Comparison of ENCODE assay signal across 27 cellular contexts in genomic region chr17:14482715-14483114, GRCh38.
"Had no signal": no experiment of that assay in that cellular context is flagged by ENCODE, and none has a peak within 500 bp of the region (broad histone marks: within the 10 kb centered on the region; RNA-seq: fewer than 3 reads in every experiment).

No MANE protein-coding gene starts in this region.

- DNase-seq: colonic mucosa; cortex of kidney; dermis blood vessel endothelial cell; effector CD4-positive, alpha-beta T cell; effector CD8-positive, alpha-beta T cell; effector memory CD4-positive, alpha-beta T cell; effector memory CD8-positive, alpha-beta T cell; endodermal cell; erythroblast; esophagus squamous epithelium; foreskin fibroblast; foreskin keratinocyte; foreskin melanocyte; gastrocnemius medialis; glutamatergic neuron; head of caudate nucleus; heart left ventricle; heart right ventricle had no signal

- ATAC-seq: effector memory CD8-positive, alpha-beta T cell; esophagus mucosa; foreskin keratinocyte; gastrocnemius medialis; gastroesophageal sphincter; heart left ventricle; heart right ventricle had no signal

- H3K4me1 ChIP-seq: colonic mucosa, esophagus muscularis mucosa, esophagus squamous epithelium, foreskin keratinocyte, gastrocnemius medialis, gastroesophageal sphincter, heart left ventricle, heart right ventricle had no signal

- H3K27ac ChIP-seq: colonic mucosa, coronary artery, epithelial cell of prostate, esophagus muscularis mucosa, esophagus squamous epithelium, foreskin keratinocyte, gastrocnemius medialis, gastroesophageal sphincter, heart left ventricle, heart right ventricle had no signal

- H3K4me3 ChIP-seq: colonic mucosa, coronary artery, esophagus muscularis mucosa, esophagus squamous epithelium, gastrocnemius medialis, gastroesophageal sphincter, heart left ventricle, heart right ventricle had no signal

- FAIRE-seq: colon, endometrium, endothelial cell of umbilical vein, frontal cortex had no signal

- H3K27me3 ChIP-seq: colonic mucosa, esophagus muscularis mucosa, esophagus squamous epithelium, foreskin keratinocyte, gastrocnemius medialis, gastroesophageal sphincter, heart left ventricle, heart right ventricle had no signal

- H3K36me3 ChIP-seq: colonic mucosa, esophagus muscularis mucosa, esophagus squamous epithelium, gastrocnemius medialis, gastroesophageal sphincter, heart left ventricle, heart right ventricle had no signal

- H3K9me3 ChIP-seq: colonic mucosa, esophagus squamous epithelium, gastrocnemius medialis, heart left ventricle, heart right ventricle had no signal
